18 cellular contexts compared by ENCODE assay signal in genomic region chr10:5390607-5391205, GRCh38. TPM values are rescaled to one million over a fixed set of nuclear protein-coding genes. Genes with fewer than 3 reads are reported as not detected.
DNase-seq lines count a peak whose midpoint lies in the region; ATAC-seq, FAIRE-seq and TF ChIP-seq lines count a peak whose summit lies in the region.
"Had no signal": no experiment of that assay in that cellular context is flagged by ENCODE, and none has a peak within 500 bp of the region (broad histone marks: within the 10 kb centered on the region; RNA-seq: fewer than 3 reads in every experiment).

No MANE protein-coding gene starts in this region.

- no peak for TF ChIP-seq EP300 in HepG2 (IDR thresholded peaks at IDR 0.05; ENCODE audit: low read depth in 2 of 2, low read length in 2 of 2)
- no peak for TF ChIP-seq EP300 in HepG2 (CRISPR knock-in tag; IDR thresholded peaks at IDR 0.05; ENCODE audit: borderline replicate concordance)

- peaks cover 35% of the 10 kb centered on the region for H3K9me3 ChIP-seq in HepG2 (ENCODE audit: low read length)
- peaks cover 0 to 12% (median 6%) of the 10 kb centered on the region in 4 donors for H3K9me3 ChIP-seq in right lobe of liver
- peaks cover 11 to 16% of the 10 kb centered on the region in 2 experiments; a peak in 3 of 4 replicates for H3K9me3 ChIP-seq in HCT116 (ENCODE audit: control insufficient read depth in 1 of 2, insufficient read depth in 1 of 2, low read depth in 1 of 2, low read length in 2 of 2)
- peaks cover 18% of the 10 kb centered on the region for H3K9me3 ChIP-seq in neural progenitor cell (ENCODE audit: low read depth)

- H3K4me3 ChIP-seq in HepG2 (replicated peaks in 1 of 3; ENCODE audit: insufficient read depth in 1 of 3, low read depth in 2 of 3, low read length in 3 of 3) (no peak overlapping the region), right lobe of liver (no peak overlapping the region), HCT116 (replicated peaks in 1 of 2; ENCODE audit: low read depth in 1 of 2, low read length in 2 of 2) (no peak overlapping the region), neural progenitor cell (no peak overlapping the region)

- H3K4me1 ChIP-seq in HepG2 (ENCODE audit: insufficient read depth, low read length) (peaks cover 8% of the 10 kb centered on the region; the same call in 1 of the 2 replicates), right lobe of liver (no peaks in the 10 kb centered on the region), HCT116 (ENCODE audit: control insufficient read depth in 1 of 2, insufficient read depth in 2 of 2, low read length in 2 of 2) (no peaks in the 10 kb centered on the region), neural progenitor cell (no peaks in the 10 kb centered on the region)

- H3K4me3 Mint-ChIP-seq in WTC11 = no peak overlapping the region
- no peak overlapping the region for H3K4me3 Mint-ChIP-seq in neural progenitor cell
- H3K4me3 Mint-ChIP-seq: CD14-positive monocyte; CD8-positive, alpha-beta T cell had no signal

- H3K27me3 ChIP-seq in HepG2 (ENCODE audit: control insufficient read depth in 1 of 2, insufficient read depth in 2 of 2, low read length in 2 of 2) (peaks cover 2 to 7% of the 10 kb centered on the region in 2 experiments; a peak in 2 of 5 replicates), right lobe of liver (no peaks in the 10 kb centered on the region), HCT116 (ENCODE audit: insufficient read depth, low read length) (no peaks in the 10 kb centered on the region), neural progenitor cell (no peaks in the 10 kb centered on the region)

- H3K36me3 ChIP-seq in HepG2 (replicated peaks in 1 of 2; ENCODE audit: control insufficient read depth in 1 of 2, insufficient read depth in 2 of 2, low read length in 2 of 2) (no peaks in the 10 kb centered on the region), right lobe of liver (no peaks in the 10 kb centered on the region), HCT116 (ENCODE audit: control insufficient read depth in 1 of 2, insufficient read depth in 2 of 2, low read length in 2 of 2) (no peaks in the 10 kb centered on the region), neural progenitor cell (no peaks in the 10 kb centered on the region)

- H3K27me3 Mint-ChIP-seq in WTC11 (ENCODE audit: low read depth) (no peaks in the 10 kb centered on the region; the same call in none of the 2 replicates), neural progenitor cell (ENCODE audit: insufficient read depth, low read depth) (peaks cover 3% of the 10 kb centered on the region)

- TF ChIP-seq POLR2A in HepG2 (IDR thresholded peaks at IDR 0.05; ENCODE audit: insufficient read depth in 1 of 2, low read depth in 2 of 2, low read length in 2 of 2) (no peak), right lobe of liver (IDR thresholded peaks at IDR 0.05) (no peak), HCT116 (IDR thresholded peaks at IDR 0.05; ENCODE audit: borderline replicate concordance, extremely low read depth, insufficient read depth, insufficient read length) (no peak)

- H3K79me2 ChIP-seq in HepG2 (ENCODE audit: insufficient read depth, low read length) = no peaks in the 10 kb centered on the region
- no peaks in the 10 kb centered on the region for H3K79me2 ChIP-seq in HCT116 (ENCODE audit: insufficient read depth, low read length)
- H3K79me2 ChIP-seq in neural progenitor cell (ENCODE audit: low read depth) = no peaks in the 10 kb centered on the region

- H3K27ac Mint-ChIP-seq in WTC11 (no peak overlapping the region), neural progenitor cell (no peak overlapping the region)
- H3K27ac Mint-ChIP-seq: CD14-positive monocyte; CD8-positive, alpha-beta T cell had no signal

- CTCF ChIA-PET in HepG2 (lab: Yijun Ruan, JAX; ENCODE audit: low intra/inter-chr PET ratio, low total read pairs) = no interaction called here
- CTCF ChIA-PET in HCT116 (lab: Charles Lee) = no interaction called here
- CTCF ChIA-PET in WTC11 (lab: Charles Lee) = no interaction called here

- H3K9ac ChIP-seq in HepG2 (ENCODE audit: insufficient read depth, low read depth, low read length) (no peak overlapping the region), HCT116 (ENCODE audit: low read length) (no peak overlapping the region), neural progenitor cell (no peak overlapping the region)

- no peak overlapping the region for H2AFZ ChIP-seq in HepG2 (ENCODE audit: low read length)
- no peak overlapping the region for H2AFZ ChIP-seq in HCT116 (ENCODE audit: low read depth, low read length, poor library complexity, severe bottlenecking)
- no peak overlapping the region for H2AFZ ChIP-seq in neural progenitor cell (replicated peaks)

- H4K20me1 ChIP-seq in HepG2 (ENCODE audit: insufficient read depth, low read length) (no peaks in the 10 kb centered on the region), HCT116 (ENCODE audit: insufficient read depth) (no peaks in the 10 kb centered on the region), neural progenitor cell (ENCODE audit: low read depth) (no peaks in the 10 kb centered on the region)

- TF ChIP-seq CTCF in HepG2 (CRISPR knock-in tag; IDR thresholded peaks at IDR 0.05) (no peak), right lobe of liver (IDR thresholded peaks at IDR 0.05) (no peak), HCT116 (IDR thresholded peaks at IDR 0.05 in 2 of 3, conservative IDR thresholded peaks at IDR 0.05 in 1 of 3; ENCODE audit: borderline replicate concordance in 1 of 3, insufficient read depth in 1 of 3, low read depth in 2 of 3, low read length in 2 of 3) (no peak), WTC11 (IDR thresholded peaks at IDR 0.05) (no peak), neural progenitor cell (IDR thresholded peaks at IDR 0.05) (no peak)

- RAD21 ChIA-PET in HCT116 (lab: Charles Lee; ENCODE audit: low non-redundant PET in 1 of 2, low total read pairs in 2 of 2, uncharacterized antibody in 2 of 2, unreplicated experiment in 2 of 2) = no interaction called here

- DNase-seq in HepG2 (ENCODE audit: low spot score) (no peak), right lobe of liver (no peak), HCT116 (ENCODE audit: low read depth, low spot score) (no peak), WTC11 (ENCODE audit: low spot score) (no peak), neural progenitor cell (ENCODE audit: low spot score) (no peak), NCI-H510A (lab: John Stamatoyannopoulos, UW) (no peak), NCI-H187 treated with DMSO at 0.1 percent for 48 hours (lab: John Stamatoyannopoulos, UW) (no peak)
- DNase-seq: CD8-positive, alpha-beta T cell; COR-L47; DMS153; HCEC 1CT had no signal

- BruUV-seq in HepG2 (replicated peaks; lab: Mats Ljungman, UMichigan) (no TSS peak), HCT116 (replicated peaks; lab: Mats Ljungman, UMichigan) (no TSS peak)

- peaks cover 56% of the 10 kb centered on the region for H3K36me3 Mint-ChIP-seq in WTC11
- H3K36me3 Mint-ChIP-seq in neural progenitor cell = no peaks in the 10 kb centered on the region
- H3K36me3 Mint-ChIP-seq: CD14-positive monocyte; CD8-positive, alpha-beta T cell had no signal

- in situ Hi-C loops in HepG2 (cut with HindIII; ENCODE audit: extremely low pct_ligation_motif_present, low pct_unique_long_range_greater_than_20kb) = loop anchor here (25.0 kb wide), 1 partner anchor 553 kb away; the partner anchor contains the start of gene AKR1E2

- TF ChIP-seq RAD21 in HepG2 (CRISPR knock-in tag; IDR thresholded peaks at IDR 0.05) (no peak), HCT116 (IDR thresholded peaks at IDR 0.05; ENCODE audit: low read depth) (no peak)

- peaks cover 11% of the 10 kb centered on the region for H3K4me1 Mint-ChIP-seq in WTC11
- no peaks in the 10 kb centered on the region for H3K4me1 Mint-ChIP-seq in neural progenitor cell
- H3K4me1 Mint-ChIP-seq: CD14-positive monocyte had no signal

- ATAC-seq in HepG2 = no peak
- no peak for ATAC-seq in right lobe of liver
- no peak for ATAC-seq in HCT116
- ATAC-seq in WTC11 = no peak
- ATAC-seq: CD8-positive, alpha-beta T cell had no signal

- intact Hi-C loops in HepG2 (cut with micrococcal nuclease; ENCODE audit: unreplicated experiment) = no loop called here
- intact Hi-C loops in right lobe of liver (cut with DNase I) = no loop called here
- intact Hi-C loops in HCT116 (cut with micrococcal nuclease) = no loop called here

- WGBS in HepG2 (ENCODE audit: low lambda C conversion rate) = 86% methylated on average over 1 of the region's 1 CpG
- 89% methylated on average over 1 of the region's 1 CpG for WGBS in right lobe of liver (ENCODE audit: insufficient coverage, low coverage, low lambda C conversion rate, missing lambda C conversion rate)

- H3K9me3 Mint-ChIP-seq in WTC11 = peaks cover 68% of the 10 kb centered on the region
- peaks cover 43% of the 10 kb centered on the region for H3K9me3 Mint-ChIP-seq in neural progenitor cell

- FAIRE-seq in HepG2 (lab: Jason Lieb, UNC) = no peak
- FAIRE-seq in islet of Langerhans (lab: Jason Lieb, UNC) = peak; percentile 24
- FAIRE-seq: D721Med, GM12891 had no signal

- H3K27ac ChIP-seq in HepG2 (ENCODE audit: extremely low read length, insufficient read depth, low read length) (no peak overlapping the region), right lobe of liver (no peak overlapping the region), HCT116 (ENCODE audit: low read depth, low read length) (no peak overlapping the region), neural progenitor cell (no peak overlapping the region)

- H3K4me2 ChIP-seq in HepG2 (ENCODE audit: low read depth, low read length) = no peak overlapping the region
- H3K4me2 ChIP-seq in HCT116 (ENCODE audit: low read length) = no peak overlapping the region
- H3K4me2 ChIP-seq in neural progenitor cell = no peak overlapping the region

- POLR2A ChIA-PET in HepG2 (lab: Yijun Ruan, JAX) = no interaction called here
- POLR2A ChIA-PET in HCT116 (lab: Charles Lee) = no interaction called here
- POLR2A ChIA-PET in WTC11 (lab: Charles Lee) = no interaction called here

- peaks cover 6% of the 10 kb centered on the region for H3F3A ChIP-seq in neural progenitor cell (ENCODE audit: low read depth)

- H3K9me2 ChIP-seq in HCT116 (ENCODE audit: insufficient read depth) = no peaks in the 10 kb centered on the region

RNA-seq across cellular contexts. Expression of gene TUBAL3, which starts 13.9 kb away (rescaled TPM):
- 0.07 TPM in 1 of 2 replicates, not detected in the other for total RNA-seq in HepG2 (2016; rRNA removed; fragmentation: Illumina TruSeq; extraction: Trizol)
- total RNA-seq in HepG2 (2016; cell fraction: cytosol; rRNA removed; fragmentation: Illumina TruSeq; extraction: Trizol; ENCODE audit: low read depth) = not detected in 2 replicates
- 0.06 TPM in 1 of 2 replicates, not detected in the other for total RNA-seq in HepG2 (2016; cell fraction: insoluble cytoplasmic fraction; rRNA removed; fragmentation: Illumina TruSeq; extraction: Trizol)
- total RNA-seq in HepG2 (2016; cell fraction: membrane; rRNA removed; fragmentation: Illumina TruSeq; extraction: Trizol) = not detected in 2 replicates
- not detected in 2 replicates for total RNA-seq in HepG2 (2016; cell fraction: nucleus; rRNA removed; fragmentation: Illumina TruSeq; extraction: Trizol)
- 0.26 and 0.48 TPM in 2 replicates for polyA plus RNA-seq in HepG2 (2011; rRNA removed)
- polyA plus RNA-seq in HepG2 (2011; cell fraction: cytosol; rRNA removed) = 0.28 and 0.37 TPM in 2 replicates
- 0.24 and 0.26 TPM in 2 replicates for polyA plus RNA-seq in HepG2 (2011; cell fraction: nucleus; rRNA removed)
- 0.19 and 0.34 TPM in 2 replicates for polyA plus RNA-seq in HepG2 (2012)
- polyA plus RNA-seq in HepG2 (2016; cell fraction: cytosol; fragmentation: Illumina TruSeq; extraction: Trizol; ENCODE audit: low read depth) = not detected in 2 replicates
- not detected in 2 replicates for polyA plus RNA-seq in HepG2 (2016; cell fraction: insoluble cytoplasmic fraction; fragmentation: Illumina TruSeq; extraction: Trizol; ENCODE audit: low read depth)
- not detected in 2 replicates for polyA plus RNA-seq in HepG2 (2016; cell fraction: membrane; fragmentation: Illumina TruSeq; extraction: Trizol; ENCODE audit: low read depth)
- not detected in 2 replicates for polyA plus RNA-seq in HepG2 (2016; cell fraction: nucleus; fragmentation: Illumina TruSeq; extraction: Trizol; ENCODE audit: insufficient read depth, low read depth)
- 0.32 and 0.77 TPM in 2 replicates for polyA minus RNA-seq in HepG2 (2011; rRNA and poly(A)+ RNA removed; ENCODE audit: low replicate concordance)
- not detected in 2 replicates for polyA minus RNA-seq in HepG2 (2011; cell fraction: cytosol; rRNA and poly(A)+ RNA removed)
- 0.37 TPM in 1 of 2 replicates, not detected in the other for polyA minus RNA-seq in HepG2 (2011; cell fraction: nucleus; rRNA and poly(A)+ RNA removed)
- total RNA-seq in right lobe of liver = not detected
- 0.98 TPM for total RNA-seq in HCT116 (2021; ENCODE audit: unreplicated experiment)
- 0.65 and 1.0 TPM in 2 replicates for polyA plus RNA-seq in HCT116 (2012)
- 0.15 to 0.25 TPM in 2 of 3 replicates, not detected in the other for total RNA-seq in WTC11 (2021)
- not detected in 2 replicates for total RNA-seq in neural progenitor cell (ENCODE audit: low replicate concordance)
- total RNA-seq: CD8-positive, alpha-beta T cell; H4 had no signal
- polyA plus RNA-seq: BJ, CD14-positive monocyte had no signal

RNA-seq across cellular contexts. Expression of gene NET1, which starts 21.7 kb away (rescaled TPM):
- total RNA-seq in HepG2 (2016; rRNA removed; fragmentation: Illumina TruSeq; extraction: Trizol) = 65.8 and 115 TPM in 2 replicates
- total RNA-seq in HepG2 (2016; cell fraction: cytosol; rRNA removed; fragmentation: Illumina TruSeq; extraction: Trizol; ENCODE audit: low read depth) = 13.3 and 15.2 TPM in 2 replicates
- total RNA-seq in HepG2 (2016; cell fraction: insoluble cytoplasmic fraction; rRNA removed; fragmentation: Illumina TruSeq; extraction: Trizol) = 67.1 and 111 TPM in 2 replicates
- 50.6 and 52.2 TPM in 2 replicates for total RNA-seq in HepG2 (2016; cell fraction: membrane; rRNA removed; fragmentation: Illumina TruSeq; extraction: Trizol)
- total RNA-seq in HepG2 (2016; cell fraction: nucleus; rRNA removed; fragmentation: Illumina TruSeq; extraction: Trizol) = 56.7 and 60.2 TPM in 2 replicates
- polyA plus RNA-seq in HepG2 (2011; rRNA removed) = 37.8 and 48.1 TPM in 2 replicates
- 26.5 and 28.7 TPM in 2 replicates for polyA plus RNA-seq in HepG2 (2011; cell fraction: cytosol; rRNA removed)
- polyA plus RNA-seq in HepG2 (2011; cell fraction: nucleus; rRNA removed) = 19.8 and 22.7 TPM in 2 replicates
- 43.1 and 50.0 TPM in 2 replicates for polyA plus RNA-seq in HepG2 (2012)
- 5.0 and 5.8 TPM in 2 replicates for polyA plus RNA-seq in HepG2 (2016; cell fraction: cytosol; fragmentation: Illumina TruSeq; extraction: Trizol; ENCODE audit: low read depth)
- 98.1 and 103 TPM in 2 replicates for polyA plus RNA-seq in HepG2 (2016; cell fraction: insoluble cytoplasmic fraction; fragmentation: Illumina TruSeq; extraction: Trizol; ENCODE audit: low read depth)
- polyA plus RNA-seq in HepG2 (2016; cell fraction: membrane; fragmentation: Illumina TruSeq; extraction: Trizol; ENCODE audit: low read depth) = 21.4 and 21.5 TPM in 2 replicates
- 56.7 and 57.9 TPM in 2 replicates for polyA plus RNA-seq in HepG2 (2016; cell fraction: nucleus; fragmentation: Illumina TruSeq; extraction: Trizol; ENCODE audit: insufficient read depth, low read depth)
- polyA minus RNA-seq in HepG2 (2011; rRNA and poly(A)+ RNA removed; ENCODE audit: low replicate concordance) = 47.1 and 69.7 TPM in 2 replicates
- polyA minus RNA-seq in HepG2 (2011; cell fraction: cytosol; rRNA and poly(A)+ RNA removed) = 79.5 and 93.0 TPM in 2 replicates
- polyA minus RNA-seq in HepG2 (2011; cell fraction: nucleus; rRNA and poly(A)+ RNA removed) = 103 and 134 TPM in 2 replicates
- total RNA-seq in right lobe of liver = 10 to 100 TPM; 23.0 to 64.5 (median 38.5) TPM
- 51.2 TPM for total RNA-seq in HCT116 (2021; ENCODE audit: unreplicated experiment)
- polyA plus RNA-seq in HCT116 (2012) = 30.7 and 35.8 TPM in 2 replicates
- total RNA-seq in WTC11 (2021) = 85.4 to 100 TPM (median 97.4 TPM) in 3 replicates
- total RNA-seq in neural progenitor cell (ENCODE audit: low replicate concordance) = 65.2 and 90.5 TPM in 2 replicates

RNA-seq across cellular contexts. Expression of gene UCN3, which starts 25.9 kb away (rescaled TPM):
- total RNA-seq in HepG2 (2016; rRNA removed; fragmentation: Illumina TruSeq; extraction: Trizol) = not detected in 2 replicates
- not detected in 2 replicates for total RNA-seq in HepG2 (2016; cell fraction: cytosol; rRNA removed; fragmentation: Illumina TruSeq; extraction: Trizol; ENCODE audit: low read depth)
- not detected in 2 replicates for total RNA-seq in HepG2 (2016; cell fraction: insoluble cytoplasmic fraction; rRNA removed; fragmentation: Illumina TruSeq; extraction: Trizol)
- not detected in 2 replicates for total RNA-seq in HepG2 (2016; cell fraction: membrane; rRNA removed; fragmentation: Illumina TruSeq; extraction: Trizol)
- total RNA-seq in HepG2 (2016; cell fraction: nucleus; rRNA removed; fragmentation: Illumina TruSeq; extraction: Trizol) = not detected in 2 replicates
- polyA plus RNA-seq in HepG2 (2011; rRNA removed) = not detected in 2 replicates
- 0.04 TPM in 1 of 2 replicates, not detected in the other for polyA plus RNA-seq in HepG2 (2011; cell fraction: cytosol; rRNA removed)
- polyA plus RNA-seq in HepG2 (2011; cell fraction: nucleus; rRNA removed) = not detected in 2 replicates
- polyA plus RNA-seq in HepG2 (2012) = 0.15 TPM in 1 of 2 replicates, not detected in the other
- polyA plus RNA-seq in HepG2 (2016; cell fraction: cytosol; fragmentation: Illumina TruSeq; extraction: Trizol; ENCODE audit: low read depth) = not detected in 2 replicates
- polyA plus RNA-seq in HepG2 (2016; cell fraction: insoluble cytoplasmic fraction; fragmentation: Illumina TruSeq; extraction: Trizol; ENCODE audit: low read depth) = not detected in 2 replicates
- not detected in 2 replicates for polyA plus RNA-seq in HepG2 (2016; cell fraction: membrane; fragmentation: Illumina TruSeq; extraction: Trizol; ENCODE audit: low read depth)
- not detected in 2 replicates for polyA plus RNA-seq in HepG2 (2016; cell fraction: nucleus; fragmentation: Illumina TruSeq; extraction: Trizol; ENCODE audit: insufficient read depth, low read depth)
- polyA minus RNA-seq in HepG2 (2011; rRNA and poly(A)+ RNA removed; ENCODE audit: low replicate concordance) = not detected in 2 replicates
- not detected in 2 replicates for polyA minus RNA-seq in HepG2 (2011; cell fraction: cytosol; rRNA and poly(A)+ RNA removed)
- polyA minus RNA-seq in HepG2 (2011; cell fraction: nucleus; rRNA and poly(A)+ RNA removed) = not detected in 2 replicates
- total RNA-seq in right lobe of liver = not detected
- not detected for total RNA-seq in HCT116 (2021; ENCODE audit: unreplicated experiment)
- not detected in 2 replicates for polyA plus RNA-seq in HCT116 (2012)
- not detected in 3 replicates for total RNA-seq in WTC11 (2021)
- not detected in 2 replicates for total RNA-seq in neural progenitor cell (ENCODE audit: low replicate concordance)
- total RNA-seq: A673; CD8-positive, alpha-beta T cell; H4 had no signal
- polyA plus RNA-seq: BJ, CD14-positive monocyte had no signal

Comparison
In these comparisons a context has a peak if more than half of its experiments do, and no peak if none do; other contexts are left out.
1. Of the 50 proteins assayed by ChIP-seq in both HepG2 and WTC11: peak only in HepG2: none; only in WTC11: none; in both: ZNF317; in neither: 49.